ENCODE assay signal across 21 cellular contexts in the genomic region with DNA sequence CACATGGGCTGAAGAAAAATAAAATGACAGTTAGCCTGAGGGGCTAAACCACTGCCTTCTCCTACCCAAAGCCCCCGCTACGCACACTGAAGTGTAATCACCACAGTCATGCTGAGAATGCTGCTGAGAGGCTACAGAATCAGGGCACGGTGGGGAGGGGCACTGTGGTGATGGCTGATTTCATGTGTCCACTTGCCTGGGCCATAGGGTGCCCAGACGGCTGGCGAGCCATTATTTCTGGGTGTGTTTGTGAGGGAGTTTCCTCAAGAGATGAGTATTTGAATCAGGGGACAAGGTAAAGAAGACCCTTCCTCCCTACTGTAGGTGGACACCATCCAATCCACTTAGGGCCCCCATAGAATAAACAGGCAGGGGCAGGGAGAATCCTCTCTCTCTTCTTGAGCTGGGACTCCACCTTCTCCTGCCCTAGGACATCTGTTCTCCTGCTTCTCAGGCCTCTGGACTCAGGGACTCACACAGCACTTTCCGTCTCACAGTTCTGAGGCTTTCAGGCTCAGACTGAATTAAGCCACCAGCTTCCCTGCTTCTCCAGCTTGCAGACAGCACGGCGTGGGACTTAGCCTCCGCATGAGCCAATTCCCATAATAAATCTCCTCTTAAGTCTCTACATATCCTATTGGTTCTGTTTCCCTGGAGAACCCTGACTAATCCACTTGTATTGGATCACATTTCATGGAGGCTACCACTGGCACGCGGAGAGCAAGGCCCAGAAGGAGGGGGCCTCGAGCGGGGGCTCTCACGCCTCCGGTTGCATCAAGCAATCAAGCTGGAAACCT.
"Had no signal": no experiment of that assay in that cellular context is flagged by ENCODE, and none has a peak within 500 bp of the region (broad histone marks: within the 10 kb centered on the region; RNA-seq: fewer than 3 reads in every experiment).

No MANE protein-coding gene starts in this region.

- H3K27ac Mint-ChIP-seq: activated CD4-positive, alpha-beta T cell treated with anti-CD3 and anti-CD28 coated beads, Interleukin-2, amount 10 ng/mL, durations not matched to agents 7 days and 5 days; activated naive CD4-positive, alpha-beta T cell treated with anti-CD3 and anti-CD28 coated beads, Interleukin-2, amount 50 U/mL, for 72 hours; dendritic cell treated with granulocyte-macrophage colony-stimulating factor and Interleukin-4, amounts not matched to agents 40 ng/mL and 50 ng/mL, for 4 days; stimulated activated effector memory CD8-positive, alpha-beta T cell treated with anti-CD3 and anti-CD28 coated beads, Interleukin-12 subunit alpha, Interleukin-12 subunit beta, amount 100 ng/mL, for 72 hours; type B pancreatic cell had no signal

- H3K4me3 Mint-ChIP-seq: activated CD4-positive, alpha-beta T cell treated with anti-CD3 and anti-CD28 coated beads, Interleukin-2, amount 10 ng/mL, durations not matched to agents 7 days and 5 days; dendritic cell treated with granulocyte-macrophage colony-stimulating factor and Interleukin-4, amounts not matched to agents 40 ng/mL and 50 ng/mL, for 4 days; stimulated activated effector memory CD8-positive, alpha-beta T cell treated with anti-CD3 and anti-CD28 coated beads, Interleukin-12 subunit alpha, Interleukin-12 subunit beta, amount 100 ng/mL, for 72 hours; type B pancreatic cell had no signal

- H3K27ac ChIP-seq: adrenal gland, left lung, ovary, right lobe of liver, testis had no signal

- H3K36me3 Mint-ChIP-seq: activated naive CD4-positive, alpha-beta T cell treated with anti-CD3 and anti-CD28 coated beads, Interleukin-2, amount 50 U/mL, for 72 hours; type B pancreatic cell had no signal

- H3K27me3 ChIP-seq: adrenal gland, left lung, ovary, right lobe of liver, testis had no signal

- H3K27me3 Mint-ChIP-seq: dendritic cell treated with granulocyte-macrophage colony-stimulating factor and Interleukin-4, amounts not matched to agents 40 ng/mL and 50 ng/mL, for 4 days had no signal

- DNase-seq: activated CD4-positive, alpha-beta T cell treated with anti-CD3 and anti-CD28 coated beads, Interleukin-2, amount 10 ng/mL, durations not matched to agents 7 days and 5 days; activated CD8-positive, alpha-beta memory T cell treated with anti-CD3 and anti-CD28 coated beads, Interleukin-2, amount 50 U/mL, for 48 hours; activated effector memory CD4-positive, alpha-beta T cell treated with Interleukin-2 at 50 U/mL for 16 hours; activated T-cell treated with anti-CD3 and anti-CD28 coated beads, Interleukin-2, amount 50 U/mL, for 48 hours; adrenal gland; effector CD8-positive, alpha-beta T cell; foreskin fibroblast; hippocampal formation; left lung; mammary epithelial cell; ovary; right lobe of liver; stimulated activated CD4-positive, alpha-beta T cell treated with anti-CD3 and anti-CD28 coated beads, Interleukin-4, amount 100 ng/mL, for 24 hours; T1000; testis had no signal

- H3K36me3 ChIP-seq: adrenal gland, left lung, ovary, right lobe of liver had no signal

- H3K9me3 Mint-ChIP-seq: activated CD4-positive, alpha-beta T cell treated with anti-CD3 and anti-CD28 coated beads, Interleukin-2, amount 10 ng/mL, durations not matched to agents 7 days and 5 days; activated naive CD4-positive, alpha-beta T cell treated with anti-CD3 and anti-CD28 coated beads, Interleukin-2, amount 50 U/mL, for 72 hours; dendritic cell treated with granulocyte-macrophage colony-stimulating factor and Interleukin-4, amounts not matched to agents 40 ng/mL and 50 ng/mL, for 4 days; stimulated activated effector memory CD8-positive, alpha-beta T cell treated with anti-CD3 and anti-CD28 coated beads, Interleukin-12 subunit alpha, Interleukin-12 subunit beta, amount 100 ng/mL, for 72 hours; type B pancreatic cell had no signal

- FAIRE-seq: keratinocyte had no signal

- H3K9me3 ChIP-seq: adrenal gland, left lung, ovary, right lobe of liver, testis had no signal

- ATAC-seq: activated CD4-positive, CD25-positive, alpha-beta regulatory T cell treated with anti-CD3 and anti-CD28 coated beads, Interleukin-2, amount 50 U/mL, for 24 hours; activated naive CD4-positive, alpha-beta T cell treated with anti-CD3 and anti-CD28 coated beads, Interleukin-2, amount 50 U/mL, for 72 hours; left lung; right lobe of liver; stimulated activated effector memory CD8-positive, alpha-beta T cell treated with anti-CD3 and anti-CD28 coated beads, Interleukin-12 subunit alpha, Interleukin-12 subunit beta, amount 100 ng/mL, for 72 hours had no signal

- H3K4me3 ChIP-seq: adrenal gland, left lung, ovary, right lobe of liver, testis had no signal

- H3K4me1 ChIP-seq: adrenal gland, left lung, right lobe of liver, testis had no signal
